Comparison of ENCODE assay signal across 11 cellular contexts in the genomic region with DNA sequence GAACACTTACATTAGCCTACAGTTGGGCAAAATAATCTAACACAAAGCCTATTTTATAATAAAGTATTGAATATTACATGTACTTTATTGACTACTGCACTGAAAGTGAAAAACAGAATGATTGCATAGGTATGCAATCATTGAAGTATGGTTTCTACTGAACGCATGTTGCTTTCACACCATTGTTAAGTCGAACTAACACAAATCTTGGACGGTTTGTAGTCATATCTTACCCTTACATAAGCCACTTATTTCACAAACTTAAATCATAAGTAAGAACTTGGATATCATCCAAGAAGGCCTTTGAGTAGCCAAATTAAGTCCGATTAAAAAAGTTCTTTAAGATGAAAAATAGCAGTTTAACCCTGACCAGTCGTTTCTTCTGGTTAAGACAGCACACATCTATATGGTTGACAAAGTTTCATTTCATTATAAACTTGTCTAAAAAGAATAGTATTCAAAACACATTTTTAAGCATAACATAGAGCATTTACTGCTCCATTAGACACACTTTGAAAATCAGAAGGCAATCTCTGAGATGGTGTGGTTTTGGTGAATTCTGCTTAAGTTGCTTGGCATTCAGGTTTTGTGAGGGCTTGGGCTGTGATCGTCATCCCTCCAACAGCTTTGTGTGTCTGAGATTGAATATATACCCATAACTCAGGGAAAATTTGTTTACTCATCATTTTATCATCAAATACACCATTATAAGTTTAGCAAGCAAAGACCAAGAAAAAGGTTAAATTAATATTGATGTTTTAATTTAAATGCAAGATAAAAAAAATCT.
DNase-seq lines count a peak whose midpoint lies in the region; ATAC-seq, FAIRE-seq and TF ChIP-seq lines count a peak whose summit lies in the region.
"Had no signal": no experiment of that assay in that cellular context is flagged by ENCODE, and none has a peak within 500 bp of the region (broad histone marks: within the 10 kb centered on the region; RNA-seq: fewer than 3 reads in every experiment).

No MANE protein-coding gene starts in this region.

- no peak overlapping the region for H2AFZ ChIP-seq in osteoblast (ENCODE audit: low read length)
- H2AFZ ChIP-seq: GM23338 had no signal

- H3K27me3 ChIP-seq in osteoblast (ENCODE audit: insufficient read depth, low read length) = no peaks in the 10 kb centered on the region
- H3K27me3 ChIP-seq: tibial artery had no signal

- peaks cover 53% of the 10 kb centered on the region for H3K4me1 ChIP-seq in osteoblast (ENCODE audit: insufficient read depth, low read length)

- DNase-seq in GM19239 (ENCODE audit: insufficient read length, low spot score) (no peak), RPMI7951 (ENCODE audit: low read depth) (peak; percentile 49), dermis blood vessel endothelial cell (peak; percentile 28), osteoblast (ENCODE audit: insufficient read length, low spot score, missing footprints) (no peak), NCI-H526 treated with DMSO at 0.1 percent for 48 hours (lab: John Stamatoyannopoulos, UW) (no peak)
- DNase-seq: activated CD4-positive, alpha-beta T cell treated with anti-CD3 and anti-CD28 coated beads, Interleukin-2, amount 50 U/mL, for 1 hour; natural killer cell had no signal

- peak overlapping the region; percentile 71 for H3K4me2 ChIP-seq in osteoblast (ENCODE audit: insufficient read depth, low read length)
- H3K4me2 ChIP-seq: GM23338 had no signal

- H3K9me3 ChIP-seq in osteoblast (ENCODE audit: low read depth, low read length) = no peaks in the 10 kb centered on the region
- H3K9me3 ChIP-seq: tibial artery had no signal

- FAIRE-seq in GM19239 (lab: Jason Lieb, UNC) = peak; percentile 85

- H3K4me3 ChIP-seq in osteoblast (ENCODE audit: insufficient read depth, low read length) = no peak overlapping the region
- H3K4me3 ChIP-seq: GM23338, tibial artery had no signal

- TF ChIP-seq CTCF in osteoblast (IDR thresholded peaks at IDR 0.05; ENCODE audit: extremely low read depth, low read depth, low read length) = no peak

- H3K36me3 ChIP-seq in osteoblast (ENCODE audit: insufficient read depth, low read length) = no peaks in the 10 kb centered on the region
- H3K36me3 ChIP-seq: tibial artery had no signal

- no peaks in the 10 kb centered on the region for H3K79me2 ChIP-seq in osteoblast (ENCODE audit: insufficient read depth, low read length)

- ATAC-seq in HG02884 (IDR thresholded peaks at IDR 0.05; ENCODE audit: unreplicated experiment) (no peak), HG03025 (IDR thresholded peaks at IDR 0.05; ENCODE audit: low FRiP score, unreplicated experiment) (no peak)
- ATAC-seq: natural killer cell had no signal

- H4K20me1 ChIP-seq in osteoblast (ENCODE audit: insufficient read depth, low read length) = no peaks in the 10 kb centered on the region

- peak overlapping the region; percentile 96 for H3K27ac ChIP-seq in osteoblast (ENCODE audit: low read depth, low read length)
- H3K27ac ChIP-seq: tibial artery had no signal

Comparison
In these comparisons a context has a peak if more than half of its experiments do, and no peak if none do; other contexts are left out.
1. DNase-seq: peak in RPMI7951 (single experiment) and dermis blood vessel endothelial cell (single experiment); none in GM19239 (single experiment), osteoblast (single experiment) and NCI-H526 treated with DMSO at 0.1 percent for 48 hours (single experiment).